In the genomic region with DNA sequence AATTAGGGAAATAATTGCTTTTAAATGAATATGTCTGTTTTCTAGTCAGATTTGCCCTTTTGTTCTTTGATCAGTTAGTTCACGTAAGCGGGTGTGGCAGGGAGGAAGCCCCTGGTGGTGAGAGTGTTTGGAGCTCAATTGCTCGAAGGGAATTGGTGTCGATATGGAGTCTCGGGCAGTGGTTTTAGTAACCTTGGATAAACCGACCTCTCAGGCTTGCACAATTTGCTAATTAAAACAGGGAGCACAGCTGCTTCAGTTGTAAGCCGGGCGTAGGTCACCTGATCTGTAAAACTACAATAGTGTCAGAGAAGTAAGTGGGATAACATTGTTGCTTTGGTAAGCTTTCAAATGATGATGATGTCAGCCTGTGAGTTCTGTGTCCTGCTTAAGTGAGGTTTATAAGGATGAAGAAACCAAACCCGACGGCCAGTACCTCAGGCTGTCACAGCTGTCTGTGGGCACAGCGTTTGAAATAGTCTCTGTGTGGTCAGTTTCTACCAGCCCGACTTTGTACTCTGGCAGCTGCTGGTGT, we compare ENCODE assay signal across 11 cellular contexts. TPM values are rescaled to one million over a fixed set of nuclear protein-coding genes. Genes with fewer than 3 reads are reported as not detected.
A peak's percentile ranks its signal among the peaks of the same experiment; 100 is the strongest.
DNase-seq lines count a peak whose midpoint lies in the region; ATAC-seq and TF ChIP-seq lines count a peak whose summit lies in the region.
"Had no signal": no experiment of that assay in that cellular context is flagged by ENCODE, and none has a peak within 500 bp of the region (broad histone marks: within the 10 kb centered on the region; RNA-seq: fewer than 3 reads in every experiment).

No MANE protein-coding gene starts in this region.

- WGBS in right lobe of liver (ENCODE audit: insufficient coverage, low coverage, low lambda C conversion rate, missing lambda C conversion rate): 20% methylated on average over 12 of the region's 12 CpGs
- 74% methylated on average over 12 of the region's 12 CpGs for WGBS in esophagus muscularis mucosa

- no peaks in the 10 kb centered on the region for H3K9me3 ChIP-seq in breast epithelium
- H3K9me3 ChIP-seq in right lobe of liver: no peaks in the 10 kb centered on the region
- no peaks in the 10 kb centered on the region for H3K9me3 ChIP-seq in vagina
- H3K9me3 ChIP-seq in esophagus muscularis mucosa: no peaks in the 10 kb centered on the region

- H3K36me3 ChIP-seq in breast epithelium (no peaks in the 10 kb centered on the region), right lobe of liver (no peaks in the 10 kb centered on the region), vagina (peaks cover 0 to 15% of the 10 kb centered on the region in 2 donors), esophagus muscularis mucosa (peaks cover 0 to 33% (median 7%) of the 10 kb centered on the region in 4 donors)

- no peaks in the 10 kb centered on the region for H3K36me3 Mint-ChIP-seq in natural killer cell
- H3K36me3 Mint-ChIP-seq in natural killer cell treated with Interleukin-12 subunit alpha and Interleukin-12 subunit beta and Interleukin-15 and Interleukin-18, amount 100 ng/mL, for 72 hours: no peaks in the 10 kb centered on the region

- intact Hi-C loops in natural killer cell (cut with micrococcal nuclease) (no loop called here), breast epithelium (cut with DNase I; ENCODE audit: low total_unique reads) (no loop called here), right lobe of liver (cut with DNase I) (no loop called here), vagina (cut with DNase I) (no loop called here), esophagus muscularis mucosa (cut with DNase I) (no loop called here)

- H3K27me3 Mint-ChIP-seq in natural killer cell (ENCODE audit: low read depth in 2 of 2): no peaks in the 10 kb centered on the region
- H3K27me3 Mint-ChIP-seq in natural killer cell treated with Interleukin-12 subunit alpha and Interleukin-12 subunit beta and Interleukin-15 and Interleukin-18, amount 100 ng/mL, for 72 hours: no peaks in the 10 kb centered on the region

- no peaks in the 10 kb centered on the region for H3K9me3 Mint-ChIP-seq in natural killer cell
- no peaks in the 10 kb centered on the region for H3K9me3 Mint-ChIP-seq in natural killer cell treated with Interleukin-12 subunit alpha and Interleukin-12 subunit beta and Interleukin-15 and Interleukin-18, amount 100 ng/mL, for 72 hours

- peak overlapping the region; percentile 44 to 73 for H3K27ac Mint-ChIP-seq in natural killer cell
- no peak overlapping the region for H3K27ac Mint-ChIP-seq in natural killer cell treated with Interleukin-12 subunit alpha and Interleukin-12 subunit beta and Interleukin-15 and Interleukin-18, amount 100 ng/mL, for 72 hours

- H3K27me3 ChIP-seq in breast epithelium (no peaks in the 10 kb centered on the region), right lobe of liver (no peaks in the 10 kb centered on the region), vagina (no peaks in the 10 kb centered on the region), esophagus muscularis mucosa (no peaks in the 10 kb centered on the region)

- peaks cover 20 to 21% of the 10 kb centered on the region in 2 donors for H3K4me1 Mint-ChIP-seq in natural killer cell
- peaks cover 17 to 18% of the 10 kb centered on the region in 2 donors for H3K4me1 Mint-ChIP-seq in natural killer cell treated with Interleukin-12 subunit alpha and Interleukin-12 subunit beta and Interleukin-15 and Interleukin-18, amount 100 ng/mL, for 72 hours (ENCODE audit: low read depth in 2 of 2)

- no peak overlapping the region for H3K4me3 ChIP-seq in breast epithelium
- no peak overlapping the region for H3K4me3 ChIP-seq in right lobe of liver
- H3K4me3 ChIP-seq in vagina: peak overlapping the region in 1 of 2 donors; percentile 37
- H3K4me3 ChIP-seq in esophagus muscularis mucosa: no peak overlapping the region
- H3K4me3 ChIP-seq: SK-N-MC had no signal

- TF ChIP-seq EP300 in esophagus muscularis mucosa (IDR thresholded peaks at IDR 0.05): no peak

- ATAC-seq in natural killer cell (no peak), right lobe of liver (peak; percentile 49 to 69 (median 62))
- no peak for ATAC-seq in natural killer cell treated with Interleukin-12 subunit alpha and Interleukin-12 subunit beta and Interleukin-15 and Interleukin-18, amount 100 ng/mL, for 72 hours

- H3K4me1 ChIP-seq in breast epithelium (no peaks in the 10 kb centered on the region), right lobe of liver (peaks cover 0 to 28% (median 10%) of the 10 kb centered on the region in 4 donors), vagina (peaks cover 13% of the 10 kb centered on the region), esophagus muscularis mucosa (peaks cover 0 to 12% (median 9%) of the 10 kb centered on the region in 4 donors)

- no peak for TF ChIP-seq POLR2A in breast epithelium (IDR thresholded peaks at IDR 0.05)
- TF ChIP-seq POLR2A in right lobe of liver (IDR thresholded peaks at IDR 0.05): peak; percentile 29
- no peak for TF ChIP-seq POLR2A in vagina (IDR thresholded peaks at IDR 0.05)
- no peak for TF ChIP-seq POLR2A in esophagus muscularis mucosa (IDR thresholded peaks at IDR 0.05; ENCODE audit: low read depth)

- H3K27ac ChIP-seq in breast epithelium (peak overlapping the region; percentile 82 to 85), right lobe of liver (peak overlapping the region in 2 of 3 donors; percentile 42 to 45), vagina (peak overlapping the region; percentile 83), esophagus muscularis mucosa (replicated peaks in 1 of 4) (peak overlapping the region in 2 of 4 donors; percentile 39 to 66)
- H3K27ac ChIP-seq: SK-N-MC had no signal

- TF ChIP-seq CTCF in natural killer cell (IDR thresholded peaks at IDR 0.05): no peak
- TF ChIP-seq CTCF in breast epithelium (IDR thresholded peaks at IDR 0.05): peak in 2 of 3 donors; percentile 14 to 32
- peak in 2 of 4 donors; percentile 16 to 31 for TF ChIP-seq CTCF in right lobe of liver (IDR thresholded peaks at IDR 0.05)
- no peak for TF ChIP-seq CTCF in vagina (IDR thresholded peaks at IDR 0.05)
- peak in 1 of 3 experiments; percentile 4 for TF ChIP-seq CTCF in esophagus muscularis mucosa (IDR thresholded peaks at IDR 0.05)

- H3K4me3 Mint-ChIP-seq in natural killer cell: peak overlapping the region; percentile 25
- H3K4me3 Mint-ChIP-seq in natural killer cell treated with Interleukin-12 subunit alpha and Interleukin-12 subunit beta and Interleukin-15 and Interleukin-18, amount 100 ng/mL, for 72 hours: no peak overlapping the region

- DNase-seq in natural killer cell (no peak), breast epithelium (ENCODE audit: low spot score in 2 of 2) (peak in 1 of 2 donors; percentile 42), right lobe of liver (peak in 2 of 3 donors; percentile 13 to 62), vagina (ENCODE audit: extremely low spot score in 2 of 2) (no peak), EL (no peak), esophagus muscularis mucosa (ENCODE audit: extremely low spot score) (no peak)
- DNase-seq in natural killer cell treated with Interleukin-12 subunit alpha and Interleukin-12 subunit beta and Interleukin-15 and Interleukin-18, amount 100 ng/mL, for 72 hours (ENCODE audit: low spot score): no peak
- no peak for DNase-seq in activated CD4-positive, alpha-beta T cell treated with anti-CD3 and anti-CD28 coated beads, Interleukin-2, amount 50 U/mL, for 4 hours
- DNase-seq: AML-193, KG1 had no signal

RNA-seq across cellular contexts. Expression of gene ZNF750, which starts 2.9 kb away (rescaled TPM):
- not detected for total RNA-seq in natural killer cell
- not detected for total RNA-seq in natural killer cell treated with Interleukin-12 subunit alpha and Interleukin-12 subunit beta and Interleukin-15 and Interleukin-18, amount 100 ng/mL, for 72 hours
- total RNA-seq in breast epithelium: 1 to 10 TPM in 2 of 3 donors, not detected in 1; 5.6 to 7.8 TPM
- not detected for total RNA-seq in right lobe of liver
- 83.0 TPM for total RNA-seq in vagina
- total RNA-seq in esophagus muscularis mucosa: not detected

Comparison
In these comparisons a context has a peak if more than half of its experiments do, and no peak if none do; other contexts are left out.
1. H3K27ac Mint-ChIP-seq: peak in natural killer cell (2 of 2); none in natural killer cell treated with Interleukin-12 subunit alpha and Interleukin-12 subunit beta and Interleukin-15 and Interleukin-18, amount 100 ng/mL, for 72 hours (0 of 2).
2. ATAC-seq: peak in right lobe of liver (4 of 4); none in natural killer cell (0 of 3) and natural killer cell treated with Interleukin-12 subunit alpha and Interleukin-12 subunit beta and Interleukin-15 and Interleukin-18, amount 100 ng/mL, for 72 hours (0 of 2).
3. DNase-seq: peak in right lobe of liver (2 of 3); none in natural killer cell (single experiment), natural killer cell treated with Interleukin-12 subunit alpha and Interleukin-12 subunit beta and Interleukin-15 and Interleukin-18, amount 100 ng/mL, for 72 hours (single experiment), vagina (0 of 2), EL (single experiment), esophagus muscularis mucosa (single experiment) and activated CD4-positive, alpha-beta T cell treated with anti-CD3 and anti-CD28 coated beads, Interleukin-2, amount 50 U/mL, for 4 hours (0 of 2).
4. CTCF ChIP-seq: peak in breast epithelium (2 of 3); none in natural killer cell (single experiment) and vagina (0 of 3).